In genomic region chr2:240553956-240554480, GRCh38 we compare ENCODE assay signal across 20 cellular contexts.
"Had no signal": no experiment of that assay in that cellular context is flagged by ENCODE, and none has a peak within 500 bp of the region (broad histone marks: within the 10 kb centered on the region; RNA-seq: fewer than 3 reads in every experiment).

No MANE protein-coding gene starts in this region.

- H3K9me3 ChIP-seq: neutrophil, tibial artery, upper lobe of right lung had no signal

- H3K27ac ChIP-seq: coronary artery, heart left ventricle, neutrophil, tibial artery, upper lobe of right lung had no signal

- H3K4me3 ChIP-seq: coronary artery, heart left ventricle, lung, tibial artery, upper lobe of right lung had no signal

- H3K27ac Mint-ChIP-seq: nephron had no signal

- DNase-seq: effector CD4-positive, alpha-beta T cell; foreskin melanocyte; heart left ventricle; hippocampal formation; left colon; left ventricle myocardium superior; mesenchymal stem cell; midbrain; naive B cell; posterior cingulate gyrus; right cardiac atrium; small intestine; stimulated activated CD4-positive, alpha-beta T cell treated with anti-CD3 and anti-CD28 coated beads, Interleukin-2, amount 100 ng/mL, for 48 hours; stimulated activated naive CD8-positive, alpha-beta T cell treated with anti-CD3 and anti-CD28 coated beads, Interleukin-15, Interleukin-2, amounts not matched to agents 100 U/mL and 50 U/mL, for 24 hours; tibial artery; upper lobe of right lung had no signal

- H3K27me3 ChIP-seq: upper lobe of right lung had no signal

- ATAC-seq: heart left ventricle; left colon; left ventricle myocardium superior; right cardiac atrium; stimulated activated naive CD8-positive, alpha-beta T cell treated with anti-CD3 and anti-CD28 coated beads, Interleukin-15, Interleukin-2, amounts not matched to agents 100 U/mL and 50 U/mL, for 24 hours; upper lobe of right lung had no signal

- H3K4me3 Mint-ChIP-seq: naive B cell, nephron had no signal

- H3K9me3 Mint-ChIP-seq: naive B cell had no signal
